18 cellular contexts compared by ENCODE assay signal in the genomic region with DNA sequence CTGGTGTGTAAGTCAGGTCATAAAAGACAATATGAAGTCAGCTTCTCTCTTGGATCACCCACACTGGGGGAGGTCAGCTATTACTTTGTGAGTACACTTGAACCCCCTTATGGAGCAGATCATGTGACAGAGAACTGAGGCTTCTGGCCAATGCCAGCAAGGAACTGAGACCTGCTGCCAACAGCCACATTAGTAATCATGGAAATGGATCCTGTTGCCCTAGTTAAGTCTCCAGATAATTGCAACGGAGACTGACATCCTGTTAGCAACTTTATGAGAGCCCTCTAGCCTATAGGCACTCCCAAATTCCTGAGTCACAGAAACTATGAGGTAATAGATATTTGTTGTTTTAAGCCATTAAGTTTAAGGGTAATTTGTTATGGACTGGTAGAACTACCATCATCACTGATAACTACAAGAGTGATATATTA.
DNase-seq lines count a peak whose midpoint lies in the region; ATAC-seq and TF ChIP-seq lines count a peak whose summit lies in the region.
"Had no signal": no experiment of that assay in that cellular context is flagged by ENCODE, and none has a peak within 500 bp of the region (broad histone marks: within the 10 kb centered on the region; RNA-seq: fewer than 3 reads in every experiment).

No MANE protein-coding gene starts in this region.

- H3K4me1 ChIP-seq in A673 (ENCODE audit: insufficient read depth, low read length, poor library complexity, severe bottlenecking), result peaks cover 3% of the 10 kb centered on the region
- H3K4me1 ChIP-seq: thyroid gland had no signal

- POLR2A ChIA-PET in A673 (lab: Charles Lee; ENCODE audit: low non-redundant PET), result no interaction called here

- H3K4me3 ChIP-seq in A673 (ENCODE audit: low read depth, low read length, poor library complexity, severe bottlenecking), result no peak overlapping the region
- H3K4me3 ChIP-seq in astrocyte of the spinal cord (ENCODE audit: low read depth, low read length), result no peak overlapping the region
- H3K4me3 ChIP-seq: thyroid gland had no signal

- ATAC-seq in HG02852 (IDR thresholded peaks at IDR 0.05; ENCODE audit: unreplicated experiment) (no peak), SK-N-SH treated with all-trans-retinoic acid at 6 μM for 48 hours (no peak)
- ATAC-seq: stimulated activated memory B cell treated with anti-CD40 and anti-IgM and Interleukin-4, amounts not matched to agents 10 μg/mL and 1 μg/mL and 100 μg/mL, for 72 hours had no signal

- intact Hi-C loops in A673 (cut with micrococcal nuclease; ENCODE audit: unreplicated experiment), result no loop called here

- no peak overlapping the region for H3K27ac ChIP-seq in A673 (ENCODE audit: low read depth, low read length, poor library complexity, severe bottlenecking)
- H3K27ac ChIP-seq: thyroid gland had no signal

- in situ Hi-C loops in astrocyte of the spinal cord (cut with HindIII; ENCODE audit: low sequenced_read_pairs), result no loop called here

- no TSS peak for BruUV-seq in A673 (replicated peaks; lab: Mats Ljungman, UMichigan)

- H3K36me3 ChIP-seq in A673 (ENCODE audit: insufficient read depth, low read length, poor library complexity, severe bottlenecking), result no peaks in the 10 kb centered on the region
- H3K36me3 ChIP-seq: thyroid gland had no signal

- H3K9me3 ChIP-seq in A673 (ENCODE audit: low read depth, low read length, poor library complexity, severe bottlenecking), result no peaks in the 10 kb centered on the region
- H3K9me3 ChIP-seq: thyroid gland had no signal

- DNase-seq in A673 (ENCODE audit: low spot score), result peak; percentile 58
- peak; percentile 33 for DNase-seq in HS-5 (ENCODE audit: low read depth)
- DNase-seq in astrocyte of the spinal cord (ENCODE audit: low read depth, low spot score), result peak; percentile 3
- DNase-seq in islet precursor cell, result peak; percentile 53
- DNase-seq in AG08396 (ENCODE audit: low spot score), result no peak
- DNase-seq in NCI-H524 (lab: John Stamatoyannopoulos, UW), result no peak
- DNase-seq: ACHN; amygdala; CD4-positive, CD25-positive, alpha-beta regulatory T cell; effector CD4-positive, alpha-beta T cell; hypothalamus; kidney glomerular epithelial cell; NCI-H146; NCI-H510A; thyroid gland had no signal

- H3K27me3 ChIP-seq in A673 (replicated peaks; ENCODE audit: insufficient read depth, low read depth, low read length, poor library complexity), result no peaks in the 10 kb centered on the region
- H3K27me3 ChIP-seq: thyroid gland had no signal

- TF ChIP-seq CTCF in A673 (conservative IDR thresholded peaks at IDR 0.05; ENCODE audit: low read depth, low read length) (no peak), astrocyte of the spinal cord (IDR thresholded peaks at IDR 0.05; ENCODE audit: low read depth, low read length) (no peak)

- CTCF ChIA-PET in A673 (lab: Charles Lee), result no interaction called here

TF ChIP-seq in SK-N-SH treated with all-trans-retinoic acid at 6 μM for 48 hours, 23 proteins besides CTCF, POLR2A, EP300 and RAD21:
- no peak for TF ChIP-seq TCF4 (CRISPR knock-in tag; IDR thresholded peaks at IDR 0.05; ENCODE audit: borderline replicate concordance)

Comparison
In these comparisons a context has a peak if more than half of its experiments do, and no peak if none do; other contexts are left out.
1. DNase-seq: peak in A673 (single experiment), HS-5 (single experiment), astrocyte of the spinal cord (single experiment) and islet precursor cell (single experiment); none in AG08396 (single experiment) and NCI-H524 (0 of 2).